Comparison of ENCODE assay signal across 9 cellular contexts in the genomic region with DNA sequence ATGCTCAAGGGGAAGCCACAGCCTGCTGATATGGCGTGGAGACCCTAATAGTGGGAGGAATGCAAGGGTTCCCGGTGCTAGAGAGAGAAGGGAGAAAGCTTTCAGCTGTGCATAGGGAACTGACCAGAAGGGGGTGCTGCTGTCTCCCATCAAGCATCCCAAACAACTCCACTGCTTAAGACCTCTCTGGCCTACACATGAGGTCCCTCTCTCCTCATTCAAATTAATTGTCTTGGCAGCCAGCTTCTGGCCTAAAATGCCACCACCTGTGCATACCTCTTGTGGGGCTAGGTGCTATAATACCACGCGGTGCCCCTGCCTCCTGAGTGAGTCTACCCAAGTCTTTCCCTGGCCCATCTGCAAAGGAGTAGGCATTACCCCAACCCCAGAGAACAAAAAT. TPM values are rescaled to one million over a fixed set of nuclear protein-coding genes. Genes with fewer than 3 reads are reported as not detected.
DNase-seq lines count a peak whose midpoint lies in the region; ATAC-seq and TF ChIP-seq lines count a peak whose summit lies in the region.
"Had no signal": no experiment of that assay in that cellular context is flagged by ENCODE, and none has a peak within 500 bp of the region (broad histone marks: within the 10 kb centered on the region; RNA-seq: fewer than 3 reads in every experiment).

No MANE protein-coding gene starts in this region.

- TF ChIP-seq EP300 in esophagus muscularis mucosa (IDR thresholded peaks at IDR 0.05) (no peak), tibial nerve (IDR thresholded peaks at IDR 0.05) (peak in 1 of 2 donors; percentile 13)

- H3K36me3 Mint-ChIP-seq in CD14-positive monocyte (peaks cover 47 to 58% of the 10 kb centered on the region in 2 donors), GM23338 (ENCODE audit: low read depth) (peaks cover 12% of the 10 kb centered on the region)
- H3K36me3 Mint-ChIP-seq in natural killer cell treated with Interleukin-12 subunit alpha and Interleukin-12 subunit beta and Interleukin-15 and Interleukin-18, amount 100 ng/mL, for 72 hours = no peaks in the 10 kb centered on the region
- H3K36me3 Mint-ChIP-seq: IgD-negative memory B cell had no signal

- H3K4me3 ChIP-seq in GM23338 (peak overlapping the region; percentile 73), esophagus muscularis mucosa (no peak overlapping the region), tibial nerve (no peak overlapping the region)

- H3K79me2 ChIP-seq in GM23338 (replicated peaks; ENCODE audit: insufficient read depth) = no peaks in the 10 kb centered on the region

- ATAC-seq in GM23338 (peak; percentile 53), HG03097 (IDR thresholded peaks at IDR 0.05; ENCODE audit: low FRiP score, unreplicated experiment) (no peak)
- peak; percentile 63 to 65 for ATAC-seq in natural killer cell treated with Interleukin-12 subunit alpha and Interleukin-12 subunit beta and Interleukin-15 and Interleukin-18, amount 100 ng/mL, for 72 hours

- no peak overlapping the region for H3K4me3 Mint-ChIP-seq in CD14-positive monocyte
- H3K4me3 Mint-ChIP-seq in GM23338 = peak overlapping the region; percentile 74; the same call in 2 of the 3 replicates
- H3K4me3 Mint-ChIP-seq in natural killer cell treated with Interleukin-12 subunit alpha and Interleukin-12 subunit beta and Interleukin-15 and Interleukin-18, amount 100 ng/mL, for 72 hours = no peak overlapping the region

- no peaks in the 10 kb centered on the region for H3K9me3 ChIP-seq in esophagus muscularis mucosa
- H3K9me3 ChIP-seq in tibial nerve = no peaks in the 10 kb centered on the region

- peaks cover 22% of the 10 kb centered on the region for H3K27me3 ChIP-seq in GM23338 (ENCODE audit: insufficient read depth)
- H3K27me3 ChIP-seq in esophagus muscularis mucosa = peaks cover 0 to 13% (median 0%) of the 10 kb centered on the region in 4 donors
- peaks cover 0 to 8% of the 10 kb centered on the region in 2 donors for H3K27me3 ChIP-seq in tibial nerve

- H3K4me1 ChIP-seq in GM23338 (ENCODE audit: insufficient read depth) (peaks cover 12% of the 10 kb centered on the region; the same call in 1 of the 2 replicates), esophagus muscularis mucosa (peaks cover 31 to 57% (median 42%) of the 10 kb centered on the region in 4 donors), tibial nerve (peaks cover 0 to 76% (median 17%) of the 10 kb centered on the region in 4 donors)

- intact Hi-C loops in CD14-positive monocyte (cut with micrococcal nuclease) (loop anchor here in 1 of 2 donors (1.0 kb wide), 1 partner anchor 102 kb away; no protein-coding TSS in a partner anchor), esophagus muscularis mucosa (cut with DNase I) (no loop called here)

- TF ChIP-seq POLR2A in esophagus muscularis mucosa (IDR thresholded peaks at IDR 0.05; ENCODE audit: low read depth) = no peak
- TF ChIP-seq POLR2A in tibial nerve (IDR thresholded peaks at IDR 0.05) = no peak

- H3K27me3 Mint-ChIP-seq in CD14-positive monocyte (ENCODE audit: low read depth in 3 of 3) = peaks cover 2 to 4% (median 2%) of the 10 kb centered on the region in 3 donors
- peaks cover 31% of the 10 kb centered on the region for H3K27me3 Mint-ChIP-seq in GM23338 (ENCODE audit: insufficient read depth, low read depth, poor library complexity)
- H3K27me3 Mint-ChIP-seq in natural killer cell treated with Interleukin-12 subunit alpha and Interleukin-12 subunit beta and Interleukin-15 and Interleukin-18, amount 100 ng/mL, for 72 hours = no peaks in the 10 kb centered on the region

- H3K9me3 Mint-ChIP-seq in CD14-positive monocyte (no peaks in the 10 kb centered on the region), GM23338 (peaks cover 4% of the 10 kb centered on the region; the same call in 1 of the 3 replicates)
- no peaks in the 10 kb centered on the region for H3K9me3 Mint-ChIP-seq in natural killer cell treated with Interleukin-12 subunit alpha and Interleukin-12 subunit beta and Interleukin-15 and Interleukin-18, amount 100 ng/mL, for 72 hours
- H3K9me3 Mint-ChIP-seq: IgD-negative memory B cell had no signal

- 27% methylated on average over 4 of the region's 4 CpGs for WGBS in esophagus muscularis mucosa
- 42 to 48% methylated on average over 4 of the region's 4 CpGs for WGBS in tibial nerve, 2 donors

- TF ChIP-seq CTCF in CD14-positive monocyte (IDR thresholded peaks at IDR 0.05) (peak; percentile 81), GM23338 (conservative IDR thresholded peaks at IDR 0.05; ENCODE audit: low read depth in 2 of 2) (peak; percentile 77 to 89), esophagus muscularis mucosa (IDR thresholded peaks at IDR 0.05) (peak; percentile 75 to 85 (median 76)), tibial nerve (IDR thresholded peaks at IDR 0.05) (peak; percentile 65 to 83 (median 74))

- peak overlapping the region; percentile 93 for H3K4me2 ChIP-seq in GM23338

- peaks cover 7% of the 10 kb centered on the region; the same call in 1 of the 2 replicates for H3K36me3 ChIP-seq in GM23338 (ENCODE audit: insufficient read depth)
- H3K36me3 ChIP-seq in esophagus muscularis mucosa = peaks cover 0 to 80% (median 53%) of the 10 kb centered on the region in 4 donors
- H3K36me3 ChIP-seq in tibial nerve = peaks cover 0 to 55% (median 0%) of the 10 kb centered on the region in 3 donors

- no peaks in the 10 kb centered on the region for H3K9me2 ChIP-seq in GM23338 (ENCODE audit: insufficient read depth)

- peaks cover 16% of the 10 kb centered on the region for H4K20me1 ChIP-seq in GM23338 (replicated peaks; ENCODE audit: insufficient read depth)

- H3K27ac Mint-ChIP-seq in CD14-positive monocyte (peak overlapping the region in 3 of 7 donors; percentile 13 to 71 (median 42)), GM23338 (no peak overlapping the region)
- no peak overlapping the region for H3K27ac Mint-ChIP-seq in natural killer cell treated with Interleukin-12 subunit alpha and Interleukin-12 subunit beta and Interleukin-15 and Interleukin-18, amount 100 ng/mL, for 72 hours

- peaks cover 14% of the 10 kb centered on the region for H3F3A ChIP-seq in GM23338 (replicated peaks; ENCODE audit: low read depth)

- no peak overlapping the region for H2AFZ ChIP-seq in GM23338

- H3K27ac ChIP-seq in GM23338 (ENCODE audit: low read depth) (no peak overlapping the region), esophagus muscularis mucosa (replicated peaks in 1 of 4) (peak overlapping the region; percentile 27 to 57 (median 41)), tibial nerve (peak overlapping the region in 3 of 4 donors; percentile 12 to 84 (median 80))

- DNase-seq in CD14-positive monocyte (ENCODE audit: low spot score) = peak; percentile 61
- peak; percentile 91 for DNase-seq in GM23338 (ENCODE audit: low spot score)
- DNase-seq in NCI-H748 treated with DMSO at 0.1 percent for 48 hours (lab: John Stamatoyannopoulos, UW) = peak; percentile 75
- peak; percentile 48 for DNase-seq in activated T-cell treated with anti-CD3 and anti-CD28 coated beads for 1 hour (ENCODE audit: low read depth)
- no peak for DNase-seq in esophagus muscularis mucosa (ENCODE audit: extremely low spot score)
- DNase-seq in natural killer cell treated with Interleukin-12 subunit alpha and Interleukin-12 subunit beta and Interleukin-15 and Interleukin-18, amount 100 ng/mL, for 72 hours (ENCODE audit: low spot score) = no peak
- peak; percentile 65 to 90 for DNase-seq in tibial nerve (ENCODE audit: low spot score in 2 of 2)

- H3K4me1 Mint-ChIP-seq in CD14-positive monocyte = peaks cover 29% of the 10 kb centered on the region
- H3K4me1 Mint-ChIP-seq in GM23338 = peaks cover 15% of the 10 kb centered on the region
- peaks cover 0 to 7% of the 10 kb centered on the region in 2 donors for H3K4me1 Mint-ChIP-seq in natural killer cell treated with Interleukin-12 subunit alpha and Interleukin-12 subunit beta and Interleukin-15 and Interleukin-18, amount 100 ng/mL, for 72 hours (ENCODE audit: low read depth in 2 of 2)

RNA-seq across cellular contexts. Expression of a gene that starts 14.5 kb away (rescaled TPM):
- 10 to 100 TPM; 59.6 to 68.5 TPM for polyA plus RNA-seq in CD14-positive monocyte
- 79.0 and 86.6 TPM in 2 replicates for total RNA-seq in GM23338 (2014; rRNA removed; shearing (Covaris generic))
- 126 and 131 TPM in 2 replicates for polyA plus RNA-seq in GM23338 (2016; fragmentation: Nextera tagmentation; extraction: Ambion mirVana)
- 10 to 100 TPM; 56.5 to 96.1 (median 73.6) TPM for total RNA-seq in esophagus muscularis mucosa
- 10 to 100 TPM; 29.5 to 89.2 TPM for total RNA-seq in natural killer cell treated with Interleukin-12 subunit alpha and Interleukin-12 subunit beta and Interleukin-15 and Interleukin-18, amount 100 ng/mL, for 72 hours
- total RNA-seq in tibial nerve = 10 to 100 TPM; 14.4 to 32.4 (median 22.2) TPM

RNA-seq across cellular contexts. Expression of a gene that starts 20.6 kb away (rescaled TPM):
- not detected for polyA plus RNA-seq in CD14-positive monocyte
- total RNA-seq in GM23338 (2014; rRNA removed; shearing (Covaris generic)) = 6.4 and 6.5 TPM in 2 replicates
- polyA plus RNA-seq in GM23338 (2016; fragmentation: Nextera tagmentation; extraction: Ambion mirVana) = 2.8 and 3.3 TPM in 2 replicates
- 10 to 100 TPM in 3 of 4 donors, 1 to 10 TPM in 1; 8.9 to 22.2 (median 16.4) TPM for total RNA-seq in esophagus muscularis mucosa
- not detected for total RNA-seq in natural killer cell treated with Interleukin-12 subunit alpha and Interleukin-12 subunit beta and Interleukin-15 and Interleukin-18, amount 100 ng/mL, for 72 hours
- 10 to 100 TPM; 12.7 to 30.9 (median 18.7) TPM for total RNA-seq in tibial nerve
- polyA plus RNA-seq: IgD-negative memory B cell had no signal

RNA-seq across cellular contexts. Expression of a gene that starts 28.1 kb away (rescaled TPM):
- polyA plus RNA-seq in CD14-positive monocyte = not detected
- total RNA-seq in GM23338 (2014; rRNA removed; shearing (Covaris generic)) = 0.69 and 1.3 TPM in 2 replicates
- polyA plus RNA-seq in GM23338 (2016; fragmentation: Nextera tagmentation; extraction: Ambion mirVana) = 0.68 and 0.85 TPM in 2 replicates
- under 1 TPM in 1 of 4 donors, not detected in 3; 0.50 TPM for total RNA-seq in esophagus muscularis mucosa
- total RNA-seq in natural killer cell treated with Interleukin-12 subunit alpha and Interleukin-12 subunit beta and Interleukin-15 and Interleukin-18, amount 100 ng/mL, for 72 hours = under 1 TPM; 0.24 to 0.36 TPM
- 1 to 10 TPM in 2 of 4 donors, not detected in 2; 1.1 to 1.8 TPM for total RNA-seq in tibial nerve
- polyA plus RNA-seq: IgD-negative memory B cell had no signal

RNA-seq across cellular contexts. Expression of a gene that starts 33.4 kb away (rescaled TPM):
- polyA plus RNA-seq in CD14-positive monocyte (1 to 10 TPM; 1.1 to 1.4 TPM), GM23338 (2016; fragmentation: Nextera tagmentation; extraction: Ambion mirVana) (9.5 and 10.8 TPM in 2 replicates)
- 44.3 and 52.1 TPM in 2 replicates for total RNA-seq in GM23338 (2014; rRNA removed; shearing (Covaris generic))
- total RNA-seq in esophagus muscularis mucosa (100 to 1,000 TPM; 131 to 225 (median 199) TPM), tibial nerve (100 to 1,000 TPM in 2 of 4 donors, 10 to 100 TPM in 2; 72.8 to 109 (median 100) TPM)
- total RNA-seq in natural killer cell treated with Interleukin-12 subunit alpha and Interleukin-12 subunit beta and Interleukin-15 and Interleukin-18, amount 100 ng/mL, for 72 hours = 100 to 1,000 TPM in 1 of 2 donors, 10 to 100 TPM in 1; 75.4 to 118 TPM

RNA-seq across cellular contexts. Expression of a gene that starts 40.7 kb away (rescaled TPM):
- polyA plus RNA-seq in CD14-positive monocyte (1 to 10 TPM; 1.6 to 2.5 TPM), GM23338 (2016; fragmentation: Nextera tagmentation; extraction: Ambion mirVana) (not detected in 2 replicates)
- total RNA-seq in GM23338 (2014; rRNA removed; shearing (Covaris generic)) = not detected in 2 replicates
- total RNA-seq in esophagus muscularis mucosa (10 to 100 TPM; 13.1 to 18.7 (median 13.8) TPM), tibial nerve (10 to 100 TPM in 3 of 4 donors, 1 to 10 TPM in 1; 5.2 to 33.9 (median 13.1) TPM)
- total RNA-seq in natural killer cell treated with Interleukin-12 subunit alpha and Interleukin-12 subunit beta and Interleukin-15 and Interleukin-18, amount 100 ng/mL, for 72 hours = under 1 TPM in 1 of 2 donors, not detected in 1; 0.08 TPM
- polyA plus RNA-seq: IgD-negative memory B cell had no signal

Comparison
In these comparisons a context has a peak if more than half of its experiments do, and no peak if none do; other contexts are left out.
1. DNase-seq: peak in CD14-positive monocyte (single experiment), GM23338 (single experiment), NCI-H748 treated with DMSO at 0.1 percent for 48 hours (single experiment), activated T-cell treated with anti-CD3 and anti-CD28 coated beads for 1 hour (single experiment) and tibial nerve (2 of 2); none in esophagus muscularis mucosa (single experiment) and natural killer cell treated with Interleukin-12 subunit alpha and Interleukin-12 subunit beta and Interleukin-15 and Interleukin-18, amount 100 ng/mL, for 72 hours (single experiment).
2. Peak in every context shown above with its lines, with median percentiles within 50 percentile points of each other: CTCF ChIP-seq.